16 cellular contexts compared by ENCODE assay signal in the genomic region with DNA sequence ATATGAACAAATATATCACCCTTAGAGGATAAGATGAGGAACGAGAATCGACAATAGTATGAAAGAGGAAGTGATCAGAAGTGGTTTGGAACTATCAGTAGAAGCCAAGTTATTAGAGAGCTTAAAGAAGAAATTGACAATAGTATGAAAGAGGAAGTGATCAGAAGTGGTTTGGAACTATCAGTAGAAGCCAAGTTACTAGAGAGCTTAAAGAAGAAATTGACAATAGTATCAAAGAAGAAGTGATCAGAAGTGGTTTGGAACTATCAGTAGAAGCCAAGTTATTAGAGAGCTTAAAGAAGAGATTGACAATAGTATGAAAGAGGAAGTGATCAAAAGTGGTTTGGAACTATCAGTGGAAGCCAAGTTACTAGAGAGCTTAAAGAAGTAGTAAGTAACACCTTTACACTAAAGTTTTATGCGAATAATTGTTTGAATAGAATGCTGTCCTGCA.
DNase-seq lines count a peak whose midpoint lies in the region; ATAC-seq lines count a peak whose summit lies in the region.
"Had no signal": no experiment of that assay in that cellular context is flagged by ENCODE, and none has a peak within 500 bp of the region (broad histone marks: within the 10 kb centered on the region; RNA-seq: fewer than 3 reads in every experiment).

No MANE protein-coding gene starts in this region.

- H3K9me3 ChIP-seq in mesenchymal stem cell (ENCODE audit: control insufficient read depth, low read length) = no peaks in the 10 kb centered on the region
- H3K9me3 ChIP-seq: prostate gland had no signal

- H3K14ac ChIP-seq in mesenchymal stem cell (ENCODE audit: low read length in 2 of 2) = no peak overlapping the region

- no peak overlapping the region for H3K23ac ChIP-seq in mesenchymal stem cell (ENCODE audit: low read length in 2 of 2)

- no peak overlapping the region for H3K4ac ChIP-seq in mesenchymal stem cell (ENCODE audit: low read depth in 1 of 2, low read length in 2 of 2)

- H3K4me3 ChIP-seq in mesenchymal stem cell (ENCODE audit: insufficient read depth in 1 of 2, low read depth in 1 of 2, low read length in 2 of 2) = no peak overlapping the region
- H3K4me3 ChIP-seq: prostate gland had no signal

- H4K91ac ChIP-seq in mesenchymal stem cell (ENCODE audit: low read length) = no peak overlapping the region

- no peak overlapping the region for H3K4me3 Mint-ChIP-seq in activated naive CD8-positive, alpha-beta T cell treated with anti-CD3 and anti-CD28 coated beads, Interleukin-2, amount 50 U/mL, for 24 hours
- H3K4me3 Mint-ChIP-seq in activated CD8-positive, alpha-beta T cell treated with anti-CD3 and anti-CD28 coated beads, Interleukin-2, amount 10 ng/mL, durations not matched to agents 7 days and 5 days = no peak overlapping the region
- H3K4me3 Mint-ChIP-seq: brain had no signal

- H2BK5ac ChIP-seq in mesenchymal stem cell (ENCODE audit: low read depth, low read length, poor library complexity, severe bottlenecking) = no peak overlapping the region

- no peak overlapping the region for H2BK120ac ChIP-seq in mesenchymal stem cell (ENCODE audit: low read depth, low read length)

- POLR2A ChIA-PET in activated CD8-positive, alpha-beta T cell treated with anti-CD3 and anti-CD28 coated beads, Interleukin-2, amount 10 ng/mL, durations not matched to agents 7 days and 5 days (lab: Charles Lee) = no interaction called here

- H2BK12ac ChIP-seq in mesenchymal stem cell (ENCODE audit: low read length in 2 of 2) = no peak overlapping the region

- no peak overlapping the region for H2AFZ ChIP-seq in mesenchymal stem cell (ENCODE audit: low read depth, low read length)

- no peak for DNase-seq in middle frontal gyrus (ENCODE audit: extremely low spot score, low spot score)
- no peak for DNase-seq in activated naive CD8-positive, alpha-beta T cell treated with anti-CD3 and anti-CD28 coated beads, Interleukin-2, amount 50 U/mL, for 24 hours
- DNase-seq in activated CD8-positive, alpha-beta T cell treated with anti-CD3 and anti-CD28 coated beads, Interleukin-2, amount 10 ng/mL, durations not matched to agents 7 days and 5 days = no peak
- no peak for DNase-seq in mesenchymal stem cell
- DNase-seq: activated CD4-positive, CD25-positive, alpha-beta regulatory T cell; activated T-cell treated with anti-CD3 and anti-CD28 coated beads, Interleukin-2, amount 50 U/mL, for 48 hours; mesendoderm; NCI-H510A treated with DMSO at 0.1 percent for 48 hours; SHP77; stimulated activated CD4-positive, alpha-beta T cell treated with anti-CD3 and anti-CD28 coated beads, Interleukin-4, amount 100 ng/mL, for 1 hour had no signal

- no peak overlapping the region for H2BK15ac ChIP-seq in mesenchymal stem cell (ENCODE audit: low read depth, poor library complexity, severe bottlenecking)

- H3K27ac Mint-ChIP-seq in activated naive CD8-positive, alpha-beta T cell treated with anti-CD3 and anti-CD28 coated beads, Interleukin-2, amount 50 U/mL, for 24 hours = no peak overlapping the region
- no peak overlapping the region for H3K27ac Mint-ChIP-seq in activated CD8-positive, alpha-beta T cell treated with anti-CD3 and anti-CD28 coated beads, Interleukin-2, amount 10 ng/mL, durations not matched to agents 7 days and 5 days
- H3K27ac Mint-ChIP-seq: brain had no signal

- no peaks in the 10 kb centered on the region for H3K9me3 Mint-ChIP-seq in activated naive CD8-positive, alpha-beta T cell treated with anti-CD3 and anti-CD28 coated beads, Interleukin-2, amount 50 U/mL, for 24 hours
- no peaks in the 10 kb centered on the region for H3K9me3 Mint-ChIP-seq in activated CD8-positive, alpha-beta T cell treated with anti-CD3 and anti-CD28 coated beads, Interleukin-2, amount 10 ng/mL, durations not matched to agents 7 days and 5 days (ENCODE audit: insufficient read depth)

- CTCF ChIA-PET in activated CD8-positive, alpha-beta T cell treated with anti-CD3 and anti-CD28 coated beads, Interleukin-2, amount 10 ng/mL, durations not matched to agents 7 days and 5 days (lab: Charles Lee) = no interaction called here

- H3K18ac ChIP-seq in mesenchymal stem cell (ENCODE audit: low read depth in 1 of 2, low read length in 2 of 2) = no peak overlapping the region

- no peaks in the 10 kb centered on the region for H3K36me3 ChIP-seq in mesenchymal stem cell (ENCODE audit: control insufficient read depth in 1 of 2, insufficient read depth in 2 of 2, low read depth in 1 of 2, low read length in 2 of 2)
- H3K36me3 ChIP-seq: prostate gland had no signal

- peaks cover under 1% of the 10 kb centered on the region for H3K36me3 Mint-ChIP-seq in activated naive CD8-positive, alpha-beta T cell treated with anti-CD3 and anti-CD28 coated beads, Interleukin-2, amount 50 U/mL, for 24 hours (ENCODE audit: low read depth)
- H3K36me3 Mint-ChIP-seq in activated CD8-positive, alpha-beta T cell treated with anti-CD3 and anti-CD28 coated beads, Interleukin-2, amount 10 ng/mL, durations not matched to agents 7 days and 5 days (ENCODE audit: low read depth) = no peaks in the 10 kb centered on the region
- H3K36me3 Mint-ChIP-seq: brain had no signal

- no peak overlapping the region for H4K8ac ChIP-seq in mesenchymal stem cell (ENCODE audit: low read length)

- ATAC-seq in GM18502 (IDR thresholded peaks at IDR 0.05; ENCODE audit: poor library complexity, unreplicated experiment) (peak; percentile 93), GM19455 (IDR thresholded peaks at IDR 0.05; ENCODE audit: unreplicated experiment) (peak; percentile 68), HG02938 (IDR thresholded peaks at IDR 0.05; ENCODE audit: unreplicated experiment) (peak; percentile 92), HG03571 (IDR thresholded peaks at IDR 0.05; ENCODE audit: unreplicated experiment) (peak; percentile 69)
- no peak for ATAC-seq in activated naive CD8-positive, alpha-beta T cell treated with anti-CD3 and anti-CD28 coated beads, Interleukin-2, amount 50 U/mL, for 24 hours
- ATAC-seq in activated CD8-positive, alpha-beta T cell treated with anti-CD3 and anti-CD28 coated beads, Interleukin-2, amount 10 ng/mL, durations not matched to agents 7 days and 5 days = no peak

- H3K27me3 ChIP-seq in mesenchymal stem cell (ENCODE audit: control insufficient read depth in 1 of 2, insufficient read depth in 1 of 2, low read length in 2 of 2) = no peaks in the 10 kb centered on the region

- H3K79me1 ChIP-seq in mesenchymal stem cell (replicated peaks; ENCODE audit: low read length, poor library complexity, severe bottlenecking) = peaks cover 4% of the 10 kb centered on the region

- no peak overlapping the region for H3K27ac ChIP-seq in mesenchymal stem cell (ENCODE audit: low read length, poor library complexity, severe bottlenecking)
- H3K27ac ChIP-seq: prostate gland had no signal

- no peak overlapping the region for H3K9ac ChIP-seq in mesenchymal stem cell (ENCODE audit: low read length)

- 96% methylated on average over 2 of the region's 3 CpGs for WGBS in mesenchymal stem cell

- no peaks in the 10 kb centered on the region for H3K27me3 Mint-ChIP-seq in activated naive CD8-positive, alpha-beta T cell treated with anti-CD3 and anti-CD28 coated beads, Interleukin-2, amount 50 U/mL, for 24 hours
- no peaks in the 10 kb centered on the region for H3K27me3 Mint-ChIP-seq in activated CD8-positive, alpha-beta T cell treated with anti-CD3 and anti-CD28 coated beads, Interleukin-2, amount 10 ng/mL, durations not matched to agents 7 days and 5 days (ENCODE audit: low read depth)

- no peak overlapping the region for H3K4me2 ChIP-seq in mesenchymal stem cell (ENCODE audit: low read length, poor library complexity, severe bottlenecking)

- peaks cover 4% of the 10 kb centered on the region for H3K4me1 Mint-ChIP-seq in activated naive CD8-positive, alpha-beta T cell treated with anti-CD3 and anti-CD28 coated beads, Interleukin-2, amount 50 U/mL, for 24 hours
- no peaks in the 10 kb centered on the region for H3K4me1 Mint-ChIP-seq in activated CD8-positive, alpha-beta T cell treated with anti-CD3 and anti-CD28 coated beads, Interleukin-2, amount 10 ng/mL, durations not matched to agents 7 days and 5 days (ENCODE audit: low read depth)
- H3K4me1 Mint-ChIP-seq: brain had no signal

- no peak overlapping the region for H2AK5ac ChIP-seq in mesenchymal stem cell (ENCODE audit: low read length, severe bottlenecking)

- no peaks in the 10 kb centered on the region for H3K4me1 ChIP-seq in mesenchymal stem cell (ENCODE audit: control insufficient read depth, insufficient read depth, low read depth, low read length)
- H3K4me1 ChIP-seq: prostate gland had no signal

Comparison
In these comparisons a context has a peak if more than half of its experiments do, and no peak if none do; other contexts are left out.
1. ATAC-seq: peak in GM18502 (single experiment), GM19455 (single experiment), HG02938 (single experiment) and HG03571 (single experiment); none in activated naive CD8-positive, alpha-beta T cell treated with anti-CD3 and anti-CD28 coated beads, Interleukin-2, amount 50 U/mL, for 24 hours (single experiment) and activated CD8-positive, alpha-beta T cell treated with anti-CD3 and anti-CD28 coated beads, Interleukin-2, amount 10 ng/mL, durations not matched to agents 7 days and 5 days (single experiment).